ENCODE assay signal across 6 cellular contexts in genomic region chr2:153946036-153946435, GRCh38.
"Had no signal": no experiment of that assay in that cellular context is flagged by ENCODE, and none has a peak within 500 bp of the region (broad histone marks: within the 10 kb centered on the region; RNA-seq: fewer than 3 reads in every experiment).

No MANE protein-coding gene starts in this region.

- H3K27ac ChIP-seq: HL-60, KMS-11 had no signal

- FAIRE-seq: HTR-8/SVneo had no signal

- H3K9ac ChIP-seq: KMS-11 had no signal

- DNase-seq: IMR-90, KBM-7, KG1 had no signal

- H3K4me2 ChIP-seq: KMS-11 had no signal
